ENCODE assay signal across 1 cellular context in genomic region chr9:17135578-17135904, GRCh38.
TF ChIP-seq lines count a peak whose summit lies in the region.

No MANE protein-coding gene starts in this region.

TF ChIP-seq in IMR-90, 13 proteins besides CTCF, POLR2A, EP300 and RAD21:
- no peak for TF ChIP-seq MAZ (IDR thresholded peaks at IDR 0.05; ENCODE audit: borderline replicate concordance, low read depth, low read length)
- TF ChIP-seq RCOR1 (IDR thresholded peaks at IDR 0.05; ENCODE audit: insufficient replicate concordance, low read length): no peak
- TF ChIP-seq MXI1 (IDR thresholded peaks at IDR 0.05; ENCODE audit: borderline replicate concordance, low read depth, low read length): no peak
- no peak for TF ChIP-seq MAFK (IDR thresholded peaks at IDR 0.05; ENCODE audit: low read depth, low read length)
- TF ChIP-seq, protein P1, sequence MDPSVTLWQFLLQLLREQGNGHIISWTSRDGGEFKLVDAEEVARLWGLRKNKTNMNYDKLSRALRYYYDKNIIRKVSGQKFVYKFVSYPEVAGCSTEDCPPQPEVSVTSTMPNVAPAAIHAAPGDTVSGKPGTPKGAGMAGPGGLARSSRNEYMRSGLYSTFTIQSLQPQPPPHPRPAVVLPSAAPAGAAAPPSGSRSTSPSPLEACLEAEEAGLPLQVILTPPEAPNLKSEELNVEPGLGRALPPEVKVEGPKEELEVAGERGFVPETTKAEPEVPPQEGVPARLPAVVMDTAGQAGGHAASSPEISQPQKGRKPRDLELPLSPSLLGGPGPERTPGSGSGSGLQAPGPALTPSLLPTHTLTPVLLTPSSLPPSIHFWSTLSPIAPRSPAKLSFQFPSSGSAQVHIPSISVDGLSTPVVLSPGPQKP (IDR thresholded peaks at IDR 0.05; ENCODE audit: borderline replicate concordance, low read depth, low read length): no peak
- TF ChIP-seq NFE2L2 (IDR thresholded peaks at IDR 0.05; ENCODE audit: low read depth, low read length): no peak
- TF ChIP-seq CEBPB (IDR thresholded peaks at IDR 0.05; ENCODE audit: low read depth, low read length): no peak
- TF ChIP-seq FOS (IDR thresholded peaks at IDR 0.05; ENCODE audit: low read depth, low read length): no peak
- no peak for TF ChIP-seq SMC3 (IDR thresholded peaks at IDR 0.05; ENCODE audit: low read depth, low read length)
- TF ChIP-seq, protein P2, sequence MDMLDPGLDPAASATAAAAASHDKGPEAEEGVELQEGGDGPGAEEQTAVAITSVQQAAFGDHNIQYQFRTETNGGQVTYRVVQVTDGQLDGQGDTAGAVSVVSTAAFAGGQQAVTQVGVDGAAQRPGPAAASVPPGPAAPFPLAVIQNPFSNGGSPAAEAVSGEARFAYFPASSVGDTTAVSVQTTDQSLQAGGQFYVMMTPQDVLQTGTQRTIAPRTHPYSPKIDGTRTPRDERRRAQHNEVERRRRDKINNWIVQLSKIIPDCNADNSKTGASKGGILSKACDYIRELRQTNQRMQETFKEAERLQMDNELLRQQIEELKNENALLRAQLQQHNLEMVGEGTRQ (IDR thresholded peaks at IDR 0.05; ENCODE audit: low read depth, low read length): no peak
- TF ChIP-seq RFX5 (IDR thresholded peaks at IDR 0.05; ENCODE audit: low read depth, low read length): no peak
- no peak for TF ChIP-seq BHLHE40 (IDR thresholded peaks at IDR 0.05; ENCODE audit: low read depth, low read length)
